ENCODE assay signal across 1 cellular context in genomic region chr18:44732604-44733003, GRCh38.
TF ChIP-seq lines count a peak whose summit lies in the region.

No MANE protein-coding gene starts in this region.

TF ChIP-seq in A549, 52 proteins besides CTCF, POLR2A, EP300 and RAD21 (continued from another document):
- TF ChIP-seq REST (IDR thresholded peaks at IDR 0.05) (no peak), BHLHE40 (IDR thresholded peaks at IDR 0.05; ENCODE audit: low read depth, low read length) (no peak), KDM5A (IDR thresholded peaks at IDR 0.05) (no peak), JUN (IDR thresholded peaks at IDR 0.05) (no peak), CBX2 (IDR thresholded peaks at IDR 0.05; ENCODE audit: borderline replicate concordance, low read depth) (no peak), ZC3H11A (IDR thresholded peaks at IDR 0.05) (no peak)
- TF ChIP-seq, protein P1, sequence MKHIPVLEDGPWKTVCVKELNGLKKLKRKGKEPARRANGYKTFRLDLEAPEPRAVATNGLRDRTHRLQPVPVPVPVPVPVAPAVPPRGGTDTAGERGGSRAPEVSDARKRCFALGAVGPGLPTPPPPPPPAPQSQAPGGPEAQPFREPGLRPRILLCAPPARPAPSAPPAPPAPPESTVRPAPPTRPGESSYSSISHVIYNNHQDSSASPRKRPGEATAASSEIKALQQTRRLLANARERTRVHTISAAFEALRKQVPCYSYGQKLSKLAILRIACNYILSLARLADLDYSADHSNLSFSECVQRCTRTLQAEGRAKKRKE (CRISPR knock-in tag; IDR thresholded peaks at IDR 0.05; ENCODE audit: low read depth): no peak
